Comparison of ENCODE assay signal across 11 cellular contexts in the genomic region with DNA sequence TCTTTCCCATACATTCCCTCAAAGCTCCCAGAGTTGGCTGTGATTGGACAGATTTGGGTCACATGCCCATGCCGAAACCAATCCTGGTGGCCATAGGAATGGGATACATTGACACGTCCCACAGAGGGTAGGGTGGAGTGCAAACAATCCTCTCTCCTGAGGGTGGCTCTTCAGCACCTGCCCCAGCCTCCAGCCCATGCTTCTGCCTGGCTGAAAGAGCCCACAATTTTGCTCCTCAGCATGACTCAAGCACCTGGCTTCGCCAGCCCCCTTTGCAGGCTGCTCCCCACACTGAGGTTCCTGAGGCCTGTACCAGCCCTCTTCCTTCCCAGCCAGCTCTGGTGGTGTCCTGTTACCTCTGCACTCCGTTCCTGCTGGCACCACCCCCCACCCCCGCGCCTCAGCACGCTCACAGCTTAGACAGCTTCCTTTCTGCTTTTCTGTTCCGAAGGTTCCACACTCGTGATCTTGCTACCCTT.
DNase-seq lines count a peak whose midpoint lies in the region; ATAC-seq and TF ChIP-seq lines count a peak whose summit lies in the region.
"Had no signal": no experiment of that assay in that cellular context is flagged by ENCODE, and none has a peak within 500 bp of the region (broad histone marks: within the 10 kb centered on the region; RNA-seq: fewer than 3 reads in every experiment).

No MANE protein-coding gene starts in this region.

- intact Hi-C loops in activated CD4-positive, alpha-beta T cell treated with anti-CD3 and anti-CD28 coated beads, Interleukin-2, amount 10 ng/mL, durations not matched to agents 24 days and 14 days (cut with micrococcal nuclease): no loop called here

- peaks cover 8% of the 10 kb centered on the region for H3K27me3 Mint-ChIP-seq in activated CD4-positive, alpha-beta T cell treated with anti-CD3 and anti-CD28 coated beads, Interleukin-2, amount 10 ng/mL, durations not matched to agents 24 days and 14 days

- H3K27me3 ChIP-seq in adipocyte (replicated peaks; ENCODE audit: control insufficient read depth, insufficient read depth, low read length) (peaks cover 17% of the 10 kb centered on the region), parathyroid adenoma (ENCODE audit: control insufficient read depth, insufficient read depth, low read length) (no peaks in the 10 kb centered on the region)

- H3K27ac Mint-ChIP-seq in activated CD4-positive, alpha-beta T cell treated with anti-CD3 and anti-CD28 coated beads, Interleukin-2, amount 10 ng/mL, durations not matched to agents 24 days and 14 days: no peak overlapping the region
- H3K27ac Mint-ChIP-seq: B cell had no signal

- H3K36me3 Mint-ChIP-seq in activated CD4-positive, alpha-beta T cell treated with anti-CD3 and anti-CD28 coated beads, Interleukin-2, amount 10 ng/mL, durations not matched to agents 24 days and 14 days (ENCODE audit: low read depth): no peaks in the 10 kb centered on the region

- H3K4me1 ChIP-seq in adipocyte (ENCODE audit: control insufficient read depth, insufficient read depth, low read length) (peaks cover 10% of the 10 kb centered on the region), parathyroid adenoma (no peaks in the 10 kb centered on the region)
- H3K4me1 ChIP-seq: esophagus squamous epithelium had no signal

- DNase-seq in activated CD4-positive, alpha-beta T cell treated with anti-CD3 and anti-CD28 coated beads for 48 hours: peak; percentile 47
- no peak for DNase-seq in activated CD4-positive, alpha-beta T cell treated with anti-CD3 and anti-CD28 coated beads, Interleukin-2, amount 10 ng/mL, durations not matched to agents 24 days and 14 days
- peak; percentile 78 for DNase-seq in Jurkat, Clone E6-1 (ENCODE audit: low read depth, low spot score)
- DNase-seq in adipocyte (ENCODE audit: low read depth) (peak; percentile 33), mucosa of gallbladder (ENCODE audit: low spot score) (no peak)
- DNase-seq: amygdala, esophagus squamous epithelium had no signal

- H3K9me3 ChIP-seq in adipocyte (ENCODE audit: control insufficient read depth, low read length): no peaks in the 10 kb centered on the region
- no peaks in the 10 kb centered on the region for H3K9me3 ChIP-seq in parathyroid adenoma (ENCODE audit: control insufficient read depth, low read length)
- H3K9me3 ChIP-seq: esophagus squamous epithelium had no signal

- peaks cover 7% of the 10 kb centered on the region for H3K4me1 Mint-ChIP-seq in activated CD4-positive, alpha-beta T cell treated with anti-CD3 and anti-CD28 coated beads, Interleukin-2, amount 10 ng/mL, durations not matched to agents 24 days and 14 days

- no peak overlapping the region for H3K27ac ChIP-seq in parathyroid adenoma
- H3K27ac ChIP-seq: esophagus squamous epithelium had no signal

- H3K4me3 Mint-ChIP-seq in activated CD4-positive, alpha-beta T cell treated with anti-CD3 and anti-CD28 coated beads, Interleukin-2, amount 10 ng/mL, durations not matched to agents 24 days and 14 days: no peak overlapping the region
- H3K4me3 Mint-ChIP-seq: B cell had no signal

- no peak for TF ChIP-seq CTCF in parathyroid adenoma (IDR thresholded peaks at IDR 0.05)

- no peak overlapping the region for H3K4me2 ChIP-seq in parathyroid adenoma (ENCODE audit: low read length)

- peak overlapping the region; percentile 44 for H2AFZ ChIP-seq in parathyroid adenoma

- no peaks in the 10 kb centered on the region for H3K9me3 Mint-ChIP-seq in activated CD4-positive, alpha-beta T cell treated with anti-CD3 and anti-CD28 coated beads, Interleukin-2, amount 10 ng/mL, durations not matched to agents 24 days and 14 days

- no peaks in the 10 kb centered on the region for H3K36me3 ChIP-seq in adipocyte (ENCODE audit: control insufficient read depth, insufficient read depth, low read length, severe bottlenecking)
- H3K36me3 ChIP-seq in parathyroid adenoma (ENCODE audit: control insufficient read depth, insufficient read depth, low read length): no peaks in the 10 kb centered on the region
- H3K36me3 ChIP-seq: esophagus squamous epithelium had no signal

- no peak for ATAC-seq in GM21390 (IDR thresholded peaks at IDR 0.05; ENCODE audit: unreplicated experiment)
- ATAC-seq in GM19324 (IDR thresholded peaks at IDR 0.05; ENCODE audit: low FRiP score, unreplicated experiment): no peak

- H3K4me3 ChIP-seq in Jurkat, Clone E6-1 (ENCODE audit: low read length): no peak overlapping the region
- H3K4me3 ChIP-seq in adipocyte (ENCODE audit: low read length) (no peak overlapping the region), parathyroid adenoma (ENCODE audit: low read depth, low read length) (no peak overlapping the region)
- H3K4me3 ChIP-seq: esophagus squamous epithelium had no signal

- H3K9ac ChIP-seq in adipocyte (ENCODE audit: low read length) (no peak overlapping the region), parathyroid adenoma (no peak overlapping the region)

- H3K79me2 ChIP-seq in parathyroid adenoma: no peaks in the 10 kb centered on the region

Comparison
In these comparisons a context has a peak if more than half of its experiments do, and no peak if none do; other contexts are left out.
1. DNase-seq: peak in activated CD4-positive, alpha-beta T cell treated with anti-CD3 and anti-CD28 coated beads for 48 hours (single experiment), Jurkat, Clone E6-1 (single experiment) and adipocyte (single experiment); none in activated CD4-positive, alpha-beta T cell treated with anti-CD3 and anti-CD28 coated beads, Interleukin-2, amount 10 ng/mL, durations not matched to agents 24 days and 14 days (single experiment) and mucosa of gallbladder (single experiment).